In genomic region chr2:212686285-212686895, GRCh38 we compare ENCODE assay signal across 8 cellular contexts.
DNase-seq lines count a peak whose midpoint lies in the region; ATAC-seq and TF ChIP-seq lines count a peak whose summit lies in the region.

No MANE protein-coding gene starts in this region.

- no peak for TF ChIP-seq POLR2A in adrenal gland (IDR thresholded peaks at IDR 0.05)

- H3K4me1 ChIP-seq in adrenal gland (replicated peaks in 1 of 2) (no peaks in the 10 kb centered on the region), left ventricle myocardium inferior (no peaks in the 10 kb centered on the region)

- DNase-seq in EL (peak; percentile 67), LHCN-M2 (ENCODE audit: low read depth) (peak; percentile 67), SK-N-MC (ENCODE audit: low read depth, low spot score) (peak; percentile 79), adrenal gland (peak; percentile 33 to 85 (median 69)), left ventricle myocardium inferior (peak; percentile 33), skeletal muscle cell (ENCODE audit: low read depth) (peak; percentile 37), NCI-H128 (lab: John Stamatoyannopoulos, UW; ENCODE audit: unreplicated experiment) (no peak)

- 24 to 26% (median 25%) methylated on average over 10 of the region's 10 CpGs for WGBS in adrenal gland, 4 donors

- H3K36me3 ChIP-seq in SK-N-MC (ENCODE audit: insufficient read depth, low read length) = no peaks in the 10 kb centered on the region
- no peaks in the 10 kb centered on the region for H3K36me3 ChIP-seq in adrenal gland (replicated peaks in 1 of 2)
- H3K36me3 ChIP-seq in left ventricle myocardium inferior = no peaks in the 10 kb centered on the region

- H3K27me3 ChIP-seq in adrenal gland (no peaks in the 10 kb centered on the region), left ventricle myocardium inferior (ENCODE audit: low read depth) (peaks cover 2% of the 10 kb centered on the region)

- peak overlapping the region; percentile 75 for H3K27ac ChIP-seq in SK-N-MC
- H3K27ac ChIP-seq in adrenal gland = no peak overlapping the region
- no peak overlapping the region for H3K27ac ChIP-seq in left ventricle myocardium inferior (replicated peaks)

- ATAC-seq in GM21723 (IDR thresholded peaks at IDR 0.05; ENCODE audit: unreplicated experiment) = peak; percentile 77

- H3K9me3 ChIP-seq in SK-N-MC (ENCODE audit: low read depth, low read length) = no peaks in the 10 kb centered on the region
- no peaks in the 10 kb centered on the region for H3K9me3 ChIP-seq in adrenal gland (replicated peaks in 1 of 3)
- H3K9me3 ChIP-seq in left ventricle myocardium inferior (replicated peaks) = no peaks in the 10 kb centered on the region

- intact Hi-C loops in adrenal gland (cut with DNase I) = loop anchor here in 1 of 2 donors (5.0 kb wide), 1 partner anchor 466 kb away; the partner anchor contains the start of gene IKZF2
- intact Hi-C loops in left ventricle myocardium inferior (cut with micrococcal nuclease) = loop anchor here (5.0 to 10.0 kb wide), 2 partner anchors 206 to 468 kb away; partner anchors contain the start of gene IKZF2

- H3K9ac ChIP-seq in SK-N-MC (ENCODE audit: insufficient read length) = peak overlapping the region; percentile 24

- TF ChIP-seq CTCF in adrenal gland (IDR thresholded peaks at IDR 0.05) = peak; percentile 68 to 95 (median 78)
- TF ChIP-seq CTCF in left ventricle myocardium inferior (IDR thresholded peaks at IDR 0.05; ENCODE audit: borderline replicate concordance) = peak; percentile 88

- H3K4me3 ChIP-seq in SK-N-MC = peak overlapping the region; percentile 6; the same call in 1 of the 2 replicates
- H3K4me3 ChIP-seq in adrenal gland = no peak overlapping the region
- H3K4me3 ChIP-seq in left ventricle myocardium inferior = no peak overlapping the region
- H3K4me3 ChIP-seq in skeletal muscle cell (ENCODE audit: low read depth, low read length) = no peak overlapping the region
